ENCODE assay signal across 10 cellular contexts in the genomic region with DNA sequence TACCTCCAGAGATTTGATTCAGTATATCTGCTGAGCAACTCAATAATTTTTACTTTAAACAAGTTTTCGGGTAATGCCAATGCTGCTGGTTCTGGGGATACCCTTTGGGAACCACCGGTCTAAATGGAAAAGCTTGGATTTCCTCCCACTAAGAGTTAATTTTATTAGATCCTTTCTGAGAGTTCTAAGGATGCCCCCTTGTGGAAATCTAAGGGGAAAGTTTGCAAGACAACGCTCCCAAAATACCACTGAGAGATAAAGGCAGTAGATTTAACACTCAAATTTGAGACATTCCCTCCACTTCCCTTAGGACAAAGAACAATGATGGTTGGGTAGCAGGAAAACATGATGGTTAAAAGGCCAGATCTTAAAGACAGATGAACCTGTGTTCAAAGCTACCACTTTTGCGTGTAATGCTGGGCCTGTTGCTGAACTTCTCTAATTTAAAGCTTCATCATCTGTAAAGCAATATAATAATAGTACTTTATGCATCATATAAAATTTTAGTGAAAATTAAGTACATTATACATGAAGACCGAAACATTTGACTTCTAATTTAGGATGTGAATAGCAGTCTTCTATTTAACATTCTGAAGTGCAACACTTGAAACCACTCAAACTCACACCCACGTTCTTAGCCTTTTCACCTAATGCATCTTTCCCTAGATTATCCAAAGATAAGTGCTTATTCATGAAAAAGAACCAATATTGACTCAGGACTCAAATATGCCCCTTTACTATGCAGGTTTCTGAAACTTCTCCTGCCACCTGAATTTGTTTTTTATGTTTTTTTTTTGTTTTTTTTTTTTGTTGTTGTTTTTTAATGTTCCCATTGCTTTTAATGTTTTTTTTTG.
DNase-seq lines count a peak whose midpoint lies in the region; ATAC-seq and TF ChIP-seq lines count a peak whose summit lies in the region.
"Had no signal": no experiment of that assay in that cellular context is flagged by ENCODE, and none has a peak within 500 bp of the region (broad histone marks: within the 10 kb centered on the region; RNA-seq: fewer than 3 reads in every experiment).

No MANE protein-coding gene starts in this region.

- H3K36me3 Mint-ChIP-seq in endothelial cell (ENCODE audit: low read depth, unreplicated experiment): no peaks in the 10 kb centered on the region

- peak; percentile 61 for TF ChIP-seq CTCF in endothelial cell (IDR thresholded peaks at IDR 0.05; ENCODE audit: unreplicated experiment)
- TF ChIP-seq CTCF in retinal pigment epithelial cell (conservative IDR thresholded peaks at IDR 0.05; ENCODE audit: low read depth, low read length): peak; percentile 51

- DNase-seq in NCI-H1694 (lab: John Stamatoyannopoulos, UW): peak; percentile 1
- no peak for DNase-seq in NCI-H1694 treated with DMSO at 0.1 percent for 48 hours (lab: John Stamatoyannopoulos, UW)
- peak; percentile 45 for DNase-seq in NCI-H82 (lab: John Stamatoyannopoulos, UW)
- DNase-seq in endothelial cell (ENCODE audit: low spot score): peak; percentile 8
- DNase-seq in retinal pigment epithelial cell (ENCODE audit: low read depth): no peak

- no peaks in the 10 kb centered on the region for H3K4me1 Mint-ChIP-seq in endothelial cell (ENCODE audit: unreplicated experiment)

- H3K27ac Mint-ChIP-seq in endothelial cell (ENCODE audit: unreplicated experiment): no peak overlapping the region

- no peak overlapping the region for H3K4me3 ChIP-seq in retinal pigment epithelial cell (ENCODE audit: low read length)
- H3K4me3 ChIP-seq: BLaER1, K562 had no signal

- ATAC-seq in HG03378 (IDR thresholded peaks at IDR 0.05; ENCODE audit: unreplicated experiment) (no peak), GM19452 (IDR thresholded peaks at IDR 0.05; ENCODE audit: unreplicated experiment) (no peak), HG02763 (IDR thresholded peaks at IDR 0.05; ENCODE audit: unreplicated experiment) (no peak)
- ATAC-seq: K562 had no signal

- no peak overlapping the region for H3K4me3 Mint-ChIP-seq in endothelial cell (ENCODE audit: unreplicated experiment)

- H3K9me3 Mint-ChIP-seq in endothelial cell (ENCODE audit: unreplicated experiment): no peaks in the 10 kb centered on the region

- no peaks in the 10 kb centered on the region for H3K27me3 Mint-ChIP-seq in endothelial cell (ENCODE audit: unreplicated experiment)

Comparison
In these comparisons a context has a peak if more than half of its experiments do, and no peak if none do; other contexts are left out.
1. DNase-seq: peak in NCI-H1694 (single experiment), NCI-H82 (single experiment) and endothelial cell (single experiment); none in NCI-H1694 treated with DMSO at 0.1 percent for 48 hours (single experiment) and retinal pigment epithelial cell (single experiment).